ENCODE assay signal across 8 cellular contexts in genomic region chr2:85318222-85319182, GRCh38. TPM values are rescaled to one million over a fixed set of nuclear protein-coding genes. Genes with fewer than 3 reads are reported as not detected.
DNase-seq lines count a peak whose midpoint lies in the region; ATAC-seq, FAIRE-seq and TF ChIP-seq lines count a peak whose summit lies in the region.

No MANE protein-coding gene starts in this region.

- no peaks in the 10 kb centered on the region for H3K4me1 ChIP-seq in K562 (replicated peaks in 1 of 2; ENCODE audit: control insufficient read depth in 2 of 2, insufficient read depth in 2 of 2, low read length in 2 of 2)
- peaks cover 0 to 6% of the 10 kb centered on the region in 2 experiments for H3K4me1 ChIP-seq in trophoblast cell (ENCODE audit: control insufficient read depth in 1 of 2, insufficient read depth in 2 of 2, low read length in 2 of 2)
- peaks cover 10% of the 10 kb centered on the region for H3K4me1 ChIP-seq in Karpas-422 (ENCODE audit: low read length)

- intact Hi-C loops in K562 (cut with micrococcal nuclease): no loop called here

- no peak for ATAC-seq in K562
- no peak for ATAC-seq in HG03520 (IDR thresholded peaks at IDR 0.05; ENCODE audit: unreplicated experiment)
- no peak for ATAC-seq in GM21619 (IDR thresholded peaks at IDR 0.05; ENCODE audit: unreplicated experiment)
- ATAC-seq in HG03196 (IDR thresholded peaks at IDR 0.05; ENCODE audit: unreplicated experiment): no peak

- H4K20me1 ChIP-seq in K562 (replicated peaks; ENCODE audit: control insufficient read depth, insufficient read depth, low read length) (peaks cover 9% of the 10 kb centered on the region), Karpas-422 (ENCODE audit: insufficient read depth, low read depth, low read length) (peaks cover 60% of the 10 kb centered on the region)

- H2AK5ac ChIP-seq in trophoblast cell (ENCODE audit: low read length): no peak overlapping the region

- no peak for TF ChIP-seq EP300 in K562 (IDR thresholded peaks at IDR 0.05; ENCODE audit: low read length)

- H3K27ac ChIP-seq in K562 (ENCODE audit: extremely low read depth, low read depth, low read length): no peak overlapping the region
- H3K27ac ChIP-seq in trophoblast cell (ENCODE audit: low read depth, low read length): no peak overlapping the region
- H3K27ac ChIP-seq in Karpas-422 (ENCODE audit: low read length): no peak overlapping the region

- no peak overlapping the region for H4K12ac ChIP-seq in trophoblast cell (ENCODE audit: low read depth, low read length)

- no peak overlapping the region for H3K4ac ChIP-seq in trophoblast cell (ENCODE audit: low read depth, low read length)

- peaks cover 24% of the 10 kb centered on the region for H3K79me2 ChIP-seq in K562 (ENCODE audit: control insufficient read depth, insufficient read depth, low read length)
- H3K79me2 ChIP-seq in trophoblast cell (ENCODE audit: control insufficient read depth, insufficient read depth, low read length, poor library complexity): no peaks in the 10 kb centered on the region
- peaks cover 42% of the 10 kb centered on the region for H3K79me2 ChIP-seq in Karpas-422 (ENCODE audit: low read length)

- no peaks in the 10 kb centered on the region for H3K9me3 ChIP-seq in K562 (replicated peaks; ENCODE audit: control insufficient read depth, insufficient read depth, low read depth, low read length)
- H3K9me3 ChIP-seq in trophoblast cell (ENCODE audit: insufficient read depth, low read depth, low read length): peaks cover 2% of the 10 kb centered on the region
- H3K9me3 ChIP-seq in Karpas-422 (ENCODE audit: low read length): no peaks in the 10 kb centered on the region

- no peak overlapping the region for H3K14ac ChIP-seq in trophoblast cell (ENCODE audit: low read length)

- CTCF ChIA-PET in K562 (lab: Yijun Ruan, JAX; ENCODE audit: low intra/inter-chr PET ratio): no interaction called here

- no peak overlapping the region for H2BK12ac ChIP-seq in trophoblast cell (ENCODE audit: low read length)

- H4K91ac ChIP-seq in trophoblast cell (ENCODE audit: low read depth, low read length): no peak overlapping the region

- H3K9ac ChIP-seq in K562 (ENCODE audit: insufficient read depth in 1 of 2, low read depth in 2 of 2, low read length in 2 of 2): no peak overlapping the region; a peak in 1 of 4 replicates
- H3K9ac ChIP-seq in trophoblast cell (ENCODE audit: low read length): no peak overlapping the region
- H3K9ac ChIP-seq in Karpas-422 (ENCODE audit: low read length): no peak overlapping the region

- H2AFZ ChIP-seq in K562 (ENCODE audit: low read depth, low read length) (no peak overlapping the region), trophoblast cell (ENCODE audit: insufficient read depth, low read length, poor library complexity) (no peak overlapping the region), Karpas-422 (ENCODE audit: low read length) (no peak overlapping the region)

- no peak for FAIRE-seq in K562 (lab: Jason Lieb, UNC)

- H3K27me3 ChIP-seq in K562 (ENCODE audit: control insufficient read depth in 2 of 2, insufficient read depth in 2 of 2, low read length in 2 of 2) (no peaks in the 10 kb centered on the region), trophoblast cell (ENCODE audit: insufficient read depth, low read length) (no peaks in the 10 kb centered on the region), Karpas-422 (ENCODE audit: low read length) (no peaks in the 10 kb centered on the region)

- no peak overlapping the region for H4K8ac ChIP-seq in trophoblast cell (ENCODE audit: low read depth, low read length)

- H3K4me3 ChIP-seq in GM12865 (ENCODE audit: low read depth, low read length): no peak overlapping the region
- no peak overlapping the region for H3K4me3 ChIP-seq in K562
- H3K4me3 ChIP-seq in trophoblast cell (ENCODE audit: low read depth, low read length): no peak overlapping the region
- H3K4me3 ChIP-seq in Karpas-422 (ENCODE audit: low read length): no peak overlapping the region

- TF ChIP-seq RAD21 in K562 (CRISPR knock-in tag; conservative IDR thresholded peaks at IDR 0.05 in 1 of 2, IDR thresholded peaks at IDR 0.05 in 1 of 2): no peak

- no peak overlapping the region for H3K18ac ChIP-seq in trophoblast cell (ENCODE audit: low read length)

- in situ Hi-C loops in K562 (cut with MboI): no loop called here

- no peak for TF ChIP-seq CTCF in GM12865 (IDR thresholded peaks at IDR 0.05; ENCODE audit: insufficient read depth, low read depth, low read length, missing control alignments)
- no peak for TF ChIP-seq CTCF in K562 (IDR thresholded peaks at IDR 0.05 in 2 of 3, conservative IDR thresholded peaks at IDR 0.05 in 1 of 3; ENCODE audit: insufficient read depth in 2 of 3, low read depth in 1 of 3, low read length in 3 of 3)

- H2BK5ac ChIP-seq in trophoblast cell (ENCODE audit: low read depth, low read length, poor library complexity): no peak overlapping the region

- TSS peak; percentile 4 for BruUV-seq in K562 (replicated peaks; lab: Mats Ljungman, UMichigan)

- H3K4me2 ChIP-seq in K562 (ENCODE audit: insufficient read depth, low read length) (no peak overlapping the region), trophoblast cell (ENCODE audit: low read length) (no peak overlapping the region), Karpas-422 (ENCODE audit: low read depth, low read length, poor library complexity, severe bottlenecking) (no peak overlapping the region)

- 81% methylated on average over 13 of the region's 13 CpGs for WGBS in K562 (ENCODE audit: insufficient coverage, low coverage, missing lambda C conversion rate)
- no CpG with 5 or more reads among the region's 13 CpGs for WGBS in trophoblast cell (ENCODE audit: extremely low coverage, insufficient coverage, insufficient read length)

- POLR2A ChIA-PET in K562 (lab: Yijun Ruan, JAX): interaction anchor here (1.0 to 1.8 kb wide), 5 partner anchors 9 to 13 kb away, joined by 3 to 11 read pairs (median 4); partner anchors contain the start of gene TGOLN2

- DNase-seq in GM12865 (ENCODE audit: low read depth) (peak; percentile 58), HT1080 (ENCODE audit: low read depth) (peak; percentile 45), K562 (ENCODE audit: extremely low read depth in 1 of 4, low spot score in 3 of 4) (no peak), trophoblast cell (peak; percentile 91 to 94), Karpas-422 (no peak)

- H3K9me1 ChIP-seq in K562 (ENCODE audit: control insufficient read depth, insufficient read depth, low read length): peaks cover 6% of the 10 kb centered on the region

- no peaks in the 10 kb centered on the region for H3K9me2 ChIP-seq in Karpas-422 (replicated peaks; ENCODE audit: insufficient read depth, low read length)

- no peak for TF ChIP-seq POLR2A in K562 (conservative IDR thresholded peaks at IDR 0.05)

- H3K36me3 ChIP-seq in K562 (ENCODE audit: control insufficient read depth, insufficient read depth, low read length): peaks cover 73% of the 10 kb centered on the region
- H3K36me3 ChIP-seq in trophoblast cell (ENCODE audit: control insufficient read depth in 1 of 2, insufficient read depth in 2 of 2, low read length in 2 of 2): peaks cover 26 to 47% of the 10 kb centered on the region in 2 experiments
- H3K36me3 ChIP-seq in Karpas-422 (ENCODE audit: insufficient read depth, low read length): peaks cover 56% of the 10 kb centered on the region

- no peaks in the 10 kb centered on the region for H3K79me1 ChIP-seq in trophoblast cell (ENCODE audit: low read length)

- no peak overlapping the region for H3K23ac ChIP-seq in trophoblast cell (ENCODE audit: low read length)

- H2BK120ac ChIP-seq in trophoblast cell (ENCODE audit: insufficient read depth, low read length, poor library complexity): no peak overlapping the region

RNA-seq across cellular contexts. Expression of gene TGOLN2, which starts 9.3 kb away (rescaled TPM):
- 64.2 and 73.7 TPM in 2 replicates for total RNA-seq in HT1080 (2014; rRNA removed; shearing (Covaris generic))
- polyA plus RNA-seq in HT1080 (2015; cell fraction: cytosol; rRNA removed): 89.3 and 117 TPM in 2 replicates
- 156 and 162 TPM in 2 replicates for polyA plus RNA-seq in HT1080 (2015; cell fraction: nucleus; rRNA removed)
- 117 and 121 TPM in 2 replicates for total RNA-seq in K562 (2011; cell fraction: chromatin; rRNA removed; ENCODE audit: low replicate concordance)
- 73.6 and 84.5 TPM in 2 replicates for total RNA-seq in K562 (2011; cell fraction: nucleolus; rRNA removed)
- total RNA-seq in K562 (2011; cell fraction: nucleoplasm; rRNA removed): 118 and 151 TPM in 2 replicates
- total RNA-seq in K562 (2014; rRNA removed) (35.9 and 40.7 TPM in 2 replicates), K562 (2014; rRNA removed; fragmentation: Illumina TruSeq; extraction: Trizol) (28.3 and 32.1 TPM in 2 replicates), K562 (2015; rRNA removed; fragmentation: Illumina TruSeq; extraction: Trizol) (30.7 and 31.9 TPM in 2 replicates), K562 (2021) (47.4 and 48.0 TPM in 2 replicates)
- polyA plus RNA-seq in K562 (2011; rRNA removed) (38.9 and 61.7 TPM in 2 replicates), K562 (2014; fragmentation: Illumina TruSeq; extraction: Trizol) (60.5 and 66.5 TPM in 2 replicates), K562 (2014; fragmentation: Nextera tagmentation; extraction: Ambion mirVana) (10 to 100 TPM; 13.0 to 18.0 TPM), K562 (2014; rRNA removed) (52.1 and 53.1 TPM in 2 replicates)
- 33.8 and 36.9 TPM in 2 replicates for polyA plus RNA-seq in K562 (2011; cell fraction: cytosol; rRNA removed)
- polyA plus RNA-seq in K562 (2011; cell fraction: nucleus; rRNA removed): 42.9 and 60.6 TPM in 2 replicates
- 35.4 and 54.6 TPM in 2 replicates for polyA plus RNA-seq in K562 (2012)
- polyA minus RNA-seq in K562 (2011; rRNA and poly(A)+ RNA removed): 27.2 and 44.1 TPM in 2 replicates
- polyA minus RNA-seq in K562 (2011; cell fraction: cytosol; rRNA and poly(A)+ RNA removed): 19.2 and 19.4 TPM in 2 replicates
- polyA minus RNA-seq in K562 (2011; cell fraction: nucleus; rRNA and poly(A)+ RNA removed): 25.9 and 26.5 TPM in 2 replicates
- 45.9 and 46.2 TPM in 2 replicates for polyA plus RNA-seq in trophoblast cell (2013)
- total RNA-seq in Karpas-422 (2014; rRNA removed; shearing (Covaris generic); ENCODE audit: low replicate concordance): 130 and 150 TPM in 2 replicates

RNA-seq across cellular contexts. Expression of gene RETSAT, which starts 35.8 kb away (rescaled TPM):
- 26.9 and 27.3 TPM in 2 replicates for total RNA-seq in HT1080 (2014; rRNA removed; shearing (Covaris generic))
- 20.8 and 22.7 TPM in 2 replicates for polyA plus RNA-seq in HT1080 (2015; cell fraction: cytosol; rRNA removed)
- 57.7 and 60.9 TPM in 2 replicates for polyA plus RNA-seq in HT1080 (2015; cell fraction: nucleus; rRNA removed)
- 45.6 and 82.8 TPM in 2 replicates for total RNA-seq in K562 (2011; cell fraction: chromatin; rRNA removed; ENCODE audit: low replicate concordance)
- 68.5 and 68.6 TPM in 2 replicates for total RNA-seq in K562 (2011; cell fraction: nucleolus; rRNA removed)
- total RNA-seq in K562 (2011; cell fraction: nucleoplasm; rRNA removed): 61.2 and 66.1 TPM in 2 replicates
- total RNA-seq in K562 (2014; rRNA removed) (12.3 and 15.6 TPM in 2 replicates), K562 (2014; rRNA removed; fragmentation: Illumina TruSeq; extraction: Trizol) (13.2 and 14.4 TPM in 2 replicates), K562 (2015; rRNA removed; fragmentation: Illumina TruSeq; extraction: Trizol) (17.9 and 20.0 TPM in 2 replicates), K562 (2021) (19.5 and 20.1 TPM in 2 replicates)
- polyA plus RNA-seq in K562 (2011; rRNA removed) (16.8 and 18.3 TPM in 2 replicates), K562 (2014; fragmentation: Illumina TruSeq; extraction: Trizol) (18.7 and 21.6 TPM in 2 replicates), K562 (2014; fragmentation: Nextera tagmentation; extraction: Ambion mirVana) (1 to 10 TPM; 1.9 to 5.6 TPM), K562 (2014; rRNA removed) (13.8 and 16.5 TPM in 2 replicates)
- 16.5 and 17.9 TPM in 2 replicates for polyA plus RNA-seq in K562 (2011; cell fraction: cytosol; rRNA removed)
- polyA plus RNA-seq in K562 (2011; cell fraction: nucleus; rRNA removed): 58.2 and 61.1 TPM in 2 replicates
- 18.6 and 29.4 TPM in 2 replicates for polyA plus RNA-seq in K562 (2012)
- polyA minus RNA-seq in K562 (2011; rRNA and poly(A)+ RNA removed): 17.0 and 18.0 TPM in 2 replicates
- polyA minus RNA-seq in K562 (2011; cell fraction: cytosol; rRNA and poly(A)+ RNA removed): 13.9 and 14.6 TPM in 2 replicates
- polyA minus RNA-seq in K562 (2011; cell fraction: nucleus; rRNA and poly(A)+ RNA removed): 17.0 and 26.4 TPM in 2 replicates
- polyA plus RNA-seq in trophoblast cell (2013): 19.1 and 20.6 TPM in 2 replicates
- 21.6 and 23.0 TPM in 2 replicates for total RNA-seq in Karpas-422 (2014; rRNA removed; shearing (Covaris generic); ENCODE audit: low replicate concordance)

RNA-seq across cellular contexts. Expression of gene ELMOD3, which starts 36.1 kb away (rescaled TPM):
- total RNA-seq in HT1080 (2014; rRNA removed; shearing (Covaris generic)): 11.4 TPM in 2 replicates
- 6.6 and 8.0 TPM in 2 replicates for polyA plus RNA-seq in HT1080 (2015; cell fraction: cytosol; rRNA removed)
- 17.9 and 20.3 TPM in 2 replicates for polyA plus RNA-seq in HT1080 (2015; cell fraction: nucleus; rRNA removed)
- 51.6 and 62.7 TPM in 2 replicates for total RNA-seq in K562 (2011; cell fraction: chromatin; rRNA removed; ENCODE audit: low replicate concordance)
- 34.3 and 36.0 TPM in 2 replicates for total RNA-seq in K562 (2011; cell fraction: nucleolus; rRNA removed)
- total RNA-seq in K562 (2011; cell fraction: nucleoplasm; rRNA removed): 37.3 and 43.5 TPM in 2 replicates
- total RNA-seq in K562 (2014; rRNA removed) (6.2 and 9.8 TPM in 2 replicates), K562 (2014; rRNA removed; fragmentation: Illumina TruSeq; extraction: Trizol) (10.5 and 11.6 TPM in 2 replicates), K562 (2015; rRNA removed; fragmentation: Illumina TruSeq; extraction: Trizol) (12.4 and 14.5 TPM in 2 replicates), K562 (2021) (7.8 and 9.2 TPM in 2 replicates)
- polyA plus RNA-seq in K562 (2011; rRNA removed) (14.5 and 18.7 TPM in 2 replicates), K562 (2014; fragmentation: Illumina TruSeq; extraction: Trizol) (11.1 and 14.3 TPM in 2 replicates), K562 (2014; fragmentation: Nextera tagmentation; extraction: Ambion mirVana) (1 to 10 TPM; 2.7 to 6.4 TPM), K562 (2014; rRNA removed) (14.5 and 14.6 TPM in 2 replicates)
- polyA plus RNA-seq in K562 (2011; cell fraction: cytosol; rRNA removed): 11.4 and 12.2 TPM in 2 replicates
- polyA plus RNA-seq in K562 (2011; cell fraction: nucleus; rRNA removed): 29.7 and 49.5 TPM in 2 replicates
- 8.8 and 16.0 TPM in 2 replicates for polyA plus RNA-seq in K562 (2012)
- polyA minus RNA-seq in K562 (2011; rRNA and poly(A)+ RNA removed): 11.0 and 17.1 TPM in 2 replicates
- 2.5 and 4.8 TPM in 2 replicates for polyA minus RNA-seq in K562 (2011; cell fraction: cytosol; rRNA and poly(A)+ RNA removed)
- polyA minus RNA-seq in K562 (2011; cell fraction: nucleus; rRNA and poly(A)+ RNA removed): 11.9 and 12.7 TPM in 2 replicates
- 8.5 and 9.9 TPM in 2 replicates for polyA plus RNA-seq in trophoblast cell (2013)
- 18.6 and 28.8 TPM in 2 replicates for total RNA-seq in Karpas-422 (2014; rRNA removed; shearing (Covaris generic); ENCODE audit: low replicate concordance)

Comparison
In these comparisons a context has a peak if more than half of its experiments do, and no peak if none do; other contexts are left out.
1. DNase-seq: peak in GM12865 (single experiment), HT1080 (single experiment) and trophoblast cell (2 of 2); none in K562 (0 of 4) and Karpas-422 (single experiment).